ENCODE assay signal across 8 cellular contexts in the genomic region with DNA sequence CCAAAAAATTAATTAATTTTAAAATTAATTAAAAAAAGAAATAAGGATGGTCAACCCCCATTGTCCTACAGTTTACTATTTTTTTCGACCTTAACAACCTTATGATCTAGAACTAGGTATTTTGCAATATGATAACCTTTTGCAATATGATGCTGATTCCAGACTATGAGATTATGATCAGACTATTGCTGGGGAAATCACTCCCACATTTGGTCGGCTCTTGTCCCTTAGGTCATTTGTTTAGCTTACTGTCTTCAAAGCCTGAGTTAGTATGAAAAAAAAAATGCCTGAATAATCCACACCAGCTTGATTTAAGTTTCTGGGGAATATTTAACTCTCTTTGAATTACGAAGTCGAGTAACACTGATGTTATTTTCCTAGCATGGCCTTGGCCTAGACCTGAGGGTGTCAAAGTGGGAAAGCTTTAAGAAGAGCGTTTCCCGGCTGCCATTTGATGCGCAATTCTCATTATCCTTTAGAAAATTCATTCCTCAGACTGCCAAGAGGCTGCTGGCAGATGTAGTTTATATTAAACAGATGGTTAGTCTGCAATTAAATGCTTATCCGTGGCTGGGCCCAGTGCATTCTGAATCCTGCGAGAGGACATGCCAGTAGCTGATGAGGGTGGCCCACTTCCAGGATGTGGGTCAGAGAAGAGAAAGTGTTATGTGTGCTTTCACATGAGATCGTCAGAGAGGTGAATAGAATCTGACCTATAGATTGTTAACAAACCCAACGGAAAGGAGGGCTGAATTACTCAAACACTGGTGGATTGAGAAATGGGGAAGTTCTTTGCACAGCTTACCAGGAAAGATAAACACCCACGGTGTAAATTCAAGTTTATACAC.
DNase-seq lines count a peak whose midpoint lies in the region; ATAC-seq and TF ChIP-seq lines count a peak whose summit lies in the region.

No MANE protein-coding gene starts in this region.

- DNase-seq in DMS 273 (lab: John Stamatoyannopoulos, UW; ENCODE audit: unreplicated experiment) (peak; percentile 95), NCI-H446 (lab: John Stamatoyannopoulos, UW) (peak; percentile 75 to 92), dedifferentiated amniotic fluid mesenchymal stem cell (ENCODE audit: extremely low spot score) (peak; percentile 20), COLO668 (lab: John Stamatoyannopoulos, UW; ENCODE audit: unreplicated experiment) (no peak), NCI-H526 treated with DMSO at 0.1 percent for 48 hours (lab: John Stamatoyannopoulos, UW) (no peak)
- no peak for DNase-seq in activated CD4-positive, CD25-positive, alpha-beta regulatory T cell treated with anti-CD3 and anti-CD28 coated beads, Interleukin-2, amount 50 U/mL, for 72 hours

- no peaks in the 10 kb centered on the region for H3K27me3 Mint-ChIP-seq in nephron (ENCODE audit: low read depth)

- H3K4me3 Mint-ChIP-seq in nephron: no peak overlapping the region

- no peaks in the 10 kb centered on the region for H3K9me3 Mint-ChIP-seq in nephron

- H3K4me1 Mint-ChIP-seq in nephron: peaks cover 15% of the 10 kb centered on the region

- no peak for ATAC-seq in GM18502 (IDR thresholded peaks at IDR 0.05; ENCODE audit: poor library complexity, unreplicated experiment)

- no peaks in the 10 kb centered on the region for H3K36me3 Mint-ChIP-seq in nephron (ENCODE audit: low read depth)

- peak overlapping the region; percentile 8 to 79 (median 8) for H3K27ac Mint-ChIP-seq in nephron

- no peak for TF ChIP-seq CTCF in nephron (IDR thresholded peaks at IDR 0.05; ENCODE audit: unreplicated experiment in 3 of 3)

Comparison
In these comparisons a context has a peak if more than half of its experiments do, and no peak if none do; other contexts are left out.
1. DNase-seq: peak in DMS 273 (single experiment), NCI-H446 (2 of 2) and dedifferentiated amniotic fluid mesenchymal stem cell (single experiment); none in activated CD4-positive, CD25-positive, alpha-beta regulatory T cell treated with anti-CD3 and anti-CD28 coated beads, Interleukin-2, amount 50 U/mL, for 72 hours (single experiment), COLO668 (single experiment) and NCI-H526 treated with DMSO at 0.1 percent for 48 hours (single experiment).